1 cellular context compared by ENCODE assay signal in genomic region chr2:11495844-11496271, GRCh38.
TF ChIP-seq lines count a peak whose summit lies in the region.

No MANE protein-coding gene starts in this region.

TF ChIP-seq in K562, 482 proteins besides CTCF, POLR2A, EP300 and RAD21:
- TF ChIP-seq NRF1 (conservative IDR thresholded peaks at IDR 0.05 in 1 of 2, IDR thresholded peaks at IDR 0.05 in 1 of 2): peak in 1 of 2 experiments; percentile 22; a peak in 2 of 4 replicates
- no peak for TF ChIP-seq ZNF217 (CRISPR knock-in tag; IDR thresholded peaks at IDR 0.05)
- TF ChIP-seq ZMIZ1 (IDR thresholded peaks at IDR 0.05; ENCODE audit: low read depth in 2 of 2, low read length in 2 of 2): no peak
